In genomic region chr11:504994-505344, GRCh38 we compare ENCODE assay signal across 7 cellular contexts. TPM values are rescaled to one million over a fixed set of nuclear protein-coding genes. Genes with fewer than 3 reads are reported as not detected.
DNase-seq lines count a peak whose midpoint lies in the region; ATAC-seq, FAIRE-seq and TF ChIP-seq lines count a peak whose summit lies in the region.
"Had no signal": no experiment of that assay in that cellular context is flagged by ENCODE, and none has a peak within 500 bp of the region (broad histone marks: within the 10 kb centered on the region; RNA-seq: fewer than 3 reads in every experiment).

No MANE protein-coding gene starts in this region.

- SMC1A ChIA-PET in GM12878 (lab: Charles Lee; ENCODE audit: uncharacterized antibody, unreplicated experiment), result interaction anchor here (1.3 to 2.8 kb wide), 2 partner anchors 55 to 254 kb away, joined by 3 to 12 read pairs; partner anchors contain the start of gene PTDSS2

- H3K79me2 ChIP-seq in GM12878 (ENCODE audit: control insufficient read depth, insufficient read depth, low read length), result peaks cover 43% of the 10 kb centered on the region

- peak overlapping the region; percentile 100 for H3K27ac Mint-ChIP-seq in HFFc6
- peak overlapping the region; percentile 24 for H3K27ac Mint-ChIP-seq in progenitor cell of endocrine pancreas

- H3K4me3 ChIP-seq in GM12878, result peak overlapping the region; percentile 89

- peaks cover 13% of the 10 kb centered on the region for H3K27me3 Mint-ChIP-seq in HFFc6 (ENCODE audit: insufficient read depth)
- no peaks in the 10 kb centered on the region for H3K27me3 Mint-ChIP-seq in progenitor cell of endocrine pancreas

- FAIRE-seq in GM12878 (lab: Jason Lieb, UNC), result no peak

- peak overlapping the region; percentile 99 for H3K4me2 ChIP-seq in GM12878 (ENCODE audit: control insufficient read depth, insufficient read depth)

- peaks cover 23% of the 10 kb centered on the region for H3K4me1 ChIP-seq in GM12878 (ENCODE audit: control insufficient read depth, insufficient read depth, low read length)

- no peak overlapping the region; the same call in 1 of the 2 replicates for H3K27ac ChIP-seq in GM12878 (ENCODE audit: control insufficient read depth, insufficient read depth)

- H3K4me1 Mint-ChIP-seq in HFFc6 (ENCODE audit: low read depth) (peaks cover 30% of the 10 kb centered on the region), progenitor cell of endocrine pancreas (ENCODE audit: low read depth) (peaks cover 4% of the 10 kb centered on the region)

- no peak for DNase-seq in HFFc6
- DNase-seq in GM12878 (ENCODE audit: low read depth, low spot score), result no peak
- DNase-seq in progenitor cell of endocrine pancreas (ENCODE audit: low spot score, unreplicated experiment), result no peak
- DNase-seq in occipital lobe (lab: John Stamatoyannopoulos, UW), result no peak
- DNase-seq in NCI-H128 (lab: John Stamatoyannopoulos, UW; ENCODE audit: unreplicated experiment), result no peak
- DNase-seq: NCI-H2171 had no signal

- peaks cover 9 to 15% of the 10 kb centered on the region in 2 experiments; a peak in 3 of 4 replicates for H3K36me3 ChIP-seq in GM12878 (ENCODE audit: control insufficient read depth in 2 of 2, insufficient read depth in 2 of 2, low read length in 1 of 2)

- TF ChIP-seq POLR2A in GM12878 (IDR thresholded peaks at IDR 0.05; ENCODE audit: low read depth, low read length), result no peak

- H2AFZ ChIP-seq in GM12878 (ENCODE audit: control insufficient read depth, low read depth, low read length), result no peak overlapping the region

- RAD21 ChIA-PET in GM12878 (lab: Charles Lee; ENCODE audit: unreplicated experiment), result no interaction called here

- POLR2A ChIA-PET in GM12878 (lab: Charles Lee), result interaction anchor here (0.6 to 2.3 kb wide), 4 partner anchors 55 to 195 kb away, joined by 3 to 12 read pairs (median 6); partner anchors contain the start of gene PTDSS2

- H3K9ac ChIP-seq in GM12878 (ENCODE audit: control insufficient read depth, insufficient read depth, low read length), result peak overlapping the region; percentile 99; the same call in 1 of the 2 replicates

- no peaks in the 10 kb centered on the region for H4K20me1 ChIP-seq in GM12878 (ENCODE audit: control insufficient read depth, insufficient read depth)

- peaks cover 7% of the 10 kb centered on the region for H3K36me3 Mint-ChIP-seq in HFFc6 (ENCODE audit: low read depth)
- H3K36me3 Mint-ChIP-seq in progenitor cell of endocrine pancreas (ENCODE audit: insufficient read depth), result peaks cover 4% of the 10 kb centered on the region

- BruUV-seq in GM12878 (replicated peaks; lab: Mats Ljungman, UMichigan), result no TSS peak

- CTCF ChIA-PET in GM12878 (lab: Yijun Ruan, JAX), result interaction anchor here (1.2 to 2.3 kb wide), 2 partner anchors 14 to 55 kb away, joined by 3 to 11 read pairs; partner anchors contain the start of gene PTDSS2

- in situ Hi-C loops in GM12878 (cut with MboI), result loop anchor here (5.0 kb wide), 2 partner anchors 53 to 298 kb away; partner anchors contain the start of genes BET1L, PTDSS2 and RIC8A

- no peak for TF ChIP-seq EP300 in GM12878 (IDR thresholded peaks at IDR 0.05; ENCODE audit: borderline replicate concordance in 1 of 2, control insufficient read depth in 1 of 2, low read depth in 2 of 2, low read length in 2 of 2)

- ATAC-seq in GM12878, result no peak
- no peak for ATAC-seq in GM19328 (IDR thresholded peaks at IDR 0.05; ENCODE audit: unreplicated experiment)

- intact Hi-C loops in GM12878 (cut with micrococcal nuclease; ENCODE audit: unreplicated experiment), result no loop called here

- no peaks in the 10 kb centered on the region for H3K9me3 Mint-ChIP-seq in HFFc6
- H3K9me3 Mint-ChIP-seq in progenitor cell of endocrine pancreas (ENCODE audit: low read depth), result no peaks in the 10 kb centered on the region

- H3K4me3 Mint-ChIP-seq in HFFc6 (peak overlapping the region; percentile 96), progenitor cell of endocrine pancreas (ENCODE audit: low read depth) (peak overlapping the region; percentile 96)

- WGBS in GM12878 (ENCODE audit: insufficient coverage, insufficient replicate concordance, low lambda C conversion rate, missing lambda C conversion rate), result 83% methylated on average over 7 of the region's 7 CpGs

- TF ChIP-seq CTCF in HFFc6 (IDR thresholded peaks at IDR 0.05) (no peak), GM12878 (IDR thresholded peaks at IDR 0.05 in 2 of 3, conservative IDR thresholded peaks at IDR 0.05 in 1 of 3; ENCODE audit: control insufficient read depth in 2 of 3, extremely low read depth in 1 of 3, insufficient read depth in 1 of 3, low read depth in 3 of 3, low read length in 3 of 3) (no peak), progenitor cell of endocrine pancreas (IDR thresholded peaks at IDR 0.05; ENCODE audit: unreplicated experiment) (no peak)

- H3K9me3 ChIP-seq in GM12878 (replicated peaks; ENCODE audit: control insufficient read depth, insufficient read depth, low read length), result no peaks in the 10 kb centered on the region; the same call in 2 of the 3 replicates

- H3K27me3 ChIP-seq in GM12878 (replicated peaks in 1 of 2; ENCODE audit: control insufficient read depth in 2 of 2, insufficient read depth in 2 of 2, low read length in 1 of 2), result no peaks in the 10 kb centered on the region

- no peak for TF ChIP-seq RAD21 in GM12878 (IDR thresholded peaks at IDR 0.05; ENCODE audit: insufficient read depth, low read depth, low read length)

RNA-seq across cellular contexts. Expression of gene RNH1, which starts 2.1 kb away (rescaled TPM):
- 100 to 1,000 TPM; 223 to 272 (median 250) TPM for total RNA-seq in HFFc6 (2021; fragmentation: NEBNext Ultra II Directional; extraction: Animal tissue kit (Norgen Biotek cat#: 25700))
- 76.9 and 99.0 TPM in 2 replicates for total RNA-seq in GM12878 (2013; cell fraction: nucleolus; rRNA removed)
- total RNA-seq in GM12878 (2014; rRNA removed) (119 and 139 TPM in 2 replicates), GM12878 (2014; rRNA removed; fragmentation: Illumina TruSeq; extraction: Trizol) (32.2 and 36.7 TPM in 2 replicates), GM12878 (2021) (125 and 133 TPM in 2 replicates), progenitor cell of endocrine pancreas (49.4 and 52.6 TPM in 2 replicates), occipital lobe (42.1 TPM)
- polyA plus RNA-seq in GM12878 (2011; ENCODE audit: low read depth), result 31.4 TPM
- polyA plus RNA-seq in GM12878 (2011; rRNA removed) (17.8 and 40.4 TPM in 2 replicates), GM12878 (2014; fragmentation: Illumina TruSeq; extraction: Trizol) (7.2 and 25.0 TPM in 2 replicates), GM12878 (2014; fragmentation: Nextera tagmentation; extraction: Ambion mirVana) (1 to 10 TPM; 2.3 to 7.2 TPM), GM12878 (2014; rRNA removed) (104 and 132 TPM in 2 replicates), GM12878 (2016; fragmentation: Nextera tagmentation; extraction: Ambion mirVana) (100 to 1,000 TPM; 156 to 162 TPM)
- 65.3 and 99.8 TPM in 2 replicates for polyA plus RNA-seq in GM12878 (2011; cell fraction: cytosol; rRNA removed)
- 213 and 241 TPM in 2 replicates for polyA plus RNA-seq in GM12878 (2011; cell fraction: nucleus; rRNA removed)
- polyA plus RNA-seq in GM12878 (2012), result 83.3 and 98.1 TPM in 2 replicates
- 39.6 and 63.8 TPM in 2 replicates for polyA minus RNA-seq in GM12878 (2011; rRNA and poly(A)+ RNA removed)
- polyA minus RNA-seq in GM12878 (2011; cell fraction: cytosol; rRNA and poly(A)+ RNA removed), result 29.9 and 33.5 TPM in 2 replicates
- 44.1 and 64.1 TPM in 2 replicates for polyA minus RNA-seq in GM12878 (2011; cell fraction: nucleus; rRNA and poly(A)+ RNA removed)

RNA-seq across cellular contexts. Expression of gene HRAS, which starts 30.4 kb away (rescaled TPM):
- 100 to 1,000 TPM; 102 to 125 (median 107) TPM for total RNA-seq in HFFc6 (2021; fragmentation: NEBNext Ultra II Directional; extraction: Animal tissue kit (Norgen Biotek cat#: 25700))
- total RNA-seq in GM12878 (2013; cell fraction: nucleolus; rRNA removed), result 13.9 and 16.2 TPM in 2 replicates
- total RNA-seq in GM12878 (2014; rRNA removed) (43.5 and 47.6 TPM in 2 replicates), GM12878 (2014; rRNA removed; fragmentation: Illumina TruSeq; extraction: Trizol) (25.3 and 31.6 TPM in 2 replicates), GM12878 (2021) (58.0 and 70.7 TPM in 2 replicates), progenitor cell of endocrine pancreas (53.4 and 61.6 TPM in 2 replicates), occipital lobe (27.0 TPM)
- polyA plus RNA-seq in GM12878 (2011; ENCODE audit: low read depth), result 16.1 TPM
- polyA plus RNA-seq in GM12878 (2011; rRNA removed) (14.3 and 31.9 TPM in 2 replicates), GM12878 (2014; fragmentation: Illumina TruSeq; extraction: Trizol) (2.2 and 18.1 TPM in 2 replicates), GM12878 (2014; fragmentation: Nextera tagmentation; extraction: Ambion mirVana) (10 to 100 TPM in 1 of 2 experiments, 1 to 10 TPM in 1; 2.8 to 12.7 TPM), GM12878 (2014; rRNA removed) (52.7 and 56.9 TPM in 2 replicates), GM12878 (2016; fragmentation: Nextera tagmentation; extraction: Ambion mirVana) (10 to 100 TPM; 23.4 to 72.4 TPM)
- polyA plus RNA-seq in GM12878 (2011; cell fraction: cytosol; rRNA removed), result 51.6 and 73.9 TPM in 2 replicates
- polyA plus RNA-seq in GM12878 (2011; cell fraction: nucleus; rRNA removed), result 131 and 165 TPM in 2 replicates
- polyA plus RNA-seq in GM12878 (2012), result 29.2 and 44.5 TPM in 2 replicates
- polyA minus RNA-seq in GM12878 (2011; rRNA and poly(A)+ RNA removed), result 42.4 and 52.1 TPM in 2 replicates
- 11.9 and 22.7 TPM in 2 replicates for polyA minus RNA-seq in GM12878 (2011; cell fraction: cytosol; rRNA and poly(A)+ RNA removed)
- polyA minus RNA-seq in GM12878 (2011; cell fraction: nucleus; rRNA and poly(A)+ RNA removed), result 17.2 and 27.8 TPM in 2 replicates

RNA-seq across cellular contexts. Expression of gene LRRC56, which starts 32.4 kb away (rescaled TPM):
- under 1 TPM; 0.23 to 0.83 (median 0.55) TPM for total RNA-seq in HFFc6 (2021; fragmentation: NEBNext Ultra II Directional; extraction: Animal tissue kit (Norgen Biotek cat#: 25700))
- total RNA-seq in GM12878 (2013; cell fraction: nucleolus; rRNA removed), result 3.4 and 5.1 TPM in 2 replicates
- total RNA-seq in GM12878 (2014; rRNA removed), result 0.60 and 0.79 TPM in 2 replicates
- 0.41 and 0.45 TPM in 2 replicates for total RNA-seq in GM12878 (2014; rRNA removed; fragmentation: Illumina TruSeq; extraction: Trizol)
- total RNA-seq in GM12878 (2021), result 1.7 and 1.9 TPM in 2 replicates
- 0.20 TPM for polyA plus RNA-seq in GM12878 (2011; ENCODE audit: low read depth)
- 0.37 and 0.75 TPM in 2 replicates for polyA plus RNA-seq in GM12878 (2011; rRNA removed)
- 0.78 and 1.6 TPM in 2 replicates for polyA plus RNA-seq in GM12878 (2011; cell fraction: cytosol; rRNA removed)
- polyA plus RNA-seq in GM12878 (2011; cell fraction: nucleus; rRNA removed), result 8.1 and 9.7 TPM in 2 replicates
- polyA plus RNA-seq in GM12878 (2012), result 0.87 and 1.1 TPM in 2 replicates
- 0.19 TPM in 1 of 2 replicates, not detected in the other for polyA plus RNA-seq in GM12878 (2014; fragmentation: Illumina TruSeq; extraction: Trizol)
- under 1 TPM in 1 of 2 experiments, not detected in 1; 0.02 TPM for polyA plus RNA-seq in GM12878 (2014; fragmentation: Nextera tagmentation; extraction: Ambion mirVana)
- 1.6 and 1.9 TPM in 2 replicates for polyA plus RNA-seq in GM12878 (2014; rRNA removed)
- polyA plus RNA-seq in GM12878 (2016; fragmentation: Nextera tagmentation; extraction: Ambion mirVana), result 1 to 10 TPM in 1 of 2 experiments, under 1 TPM in 1; 0.62 to 1.0 TPM
- polyA minus RNA-seq in GM12878 (2011; rRNA and poly(A)+ RNA removed), result 1.0 and 1.5 TPM in 2 replicates
- polyA minus RNA-seq in GM12878 (2011; cell fraction: cytosol; rRNA and poly(A)+ RNA removed), result 0.42 TPM in 1 of 2 replicates, not detected in the other
- polyA minus RNA-seq in GM12878 (2011; cell fraction: nucleus; rRNA and poly(A)+ RNA removed), result 3.1 and 5.0 TPM in 2 replicates
- total RNA-seq in progenitor cell of endocrine pancreas, result 5.1 and 5.4 TPM in 2 replicates
- 1.1 TPM for total RNA-seq in occipital lobe

RNA-seq across cellular contexts. Expression of gene PTDSS2, which starts 54.9 kb away (rescaled TPM):
- 10 to 100 TPM; 23.3 to 34.5 (median 27.2) TPM for total RNA-seq in HFFc6 (2021; fragmentation: NEBNext Ultra II Directional; extraction: Animal tissue kit (Norgen Biotek cat#: 25700))
- 62.9 and 72.6 TPM in 2 replicates for total RNA-seq in GM12878 (2013; cell fraction: nucleolus; rRNA removed)
- total RNA-seq in GM12878 (2014; rRNA removed) (17.2 and 18.3 TPM in 2 replicates), GM12878 (2014; rRNA removed; fragmentation: Illumina TruSeq; extraction: Trizol) (4.8 and 6.6 TPM in 2 replicates), GM12878 (2021) (21.1 and 24.9 TPM in 2 replicates), progenitor cell of endocrine pancreas (48.2 and 50.4 TPM in 2 replicates), occipital lobe (21.8 TPM)
- 4.3 TPM for polyA plus RNA-seq in GM12878 (2011; ENCODE audit: low read depth)
- polyA plus RNA-seq in GM12878 (2011; rRNA removed) (6.0 and 9.1 TPM in 2 replicates), GM12878 (2014; fragmentation: Illumina TruSeq; extraction: Trizol) (6.1 and 9.9 TPM in 2 replicates), GM12878 (2014; fragmentation: Nextera tagmentation; extraction: Ambion mirVana) (under 1 TPM; 0.39 to 0.66 TPM), GM12878 (2014; rRNA removed) (18.4 and 18.5 TPM in 2 replicates), GM12878 (2016; fragmentation: Nextera tagmentation; extraction: Ambion mirVana) (10 to 100 TPM; 12.6 to 16.8 TPM)
- polyA plus RNA-seq in GM12878 (2011; cell fraction: cytosol; rRNA removed), result 15.2 and 17.0 TPM in 2 replicates
- 92.1 and 99.5 TPM in 2 replicates for polyA plus RNA-seq in GM12878 (2011; cell fraction: nucleus; rRNA removed)
- polyA plus RNA-seq in GM12878 (2012), result 14.4 and 15.3 TPM in 2 replicates
- polyA minus RNA-seq in GM12878 (2011; rRNA and poly(A)+ RNA removed), result 14.0 and 20.2 TPM in 2 replicates
- 3.5 and 4.7 TPM in 2 replicates for polyA minus RNA-seq in GM12878 (2011; cell fraction: cytosol; rRNA and poly(A)+ RNA removed)
- polyA minus RNA-seq in GM12878 (2011; cell fraction: nucleus; rRNA and poly(A)+ RNA removed), result 14.5 and 26.6 TPM in 2 replicates

RNA-seq across cellular contexts. Expression of gene LMNTD2, which starts 55.6 kb away (rescaled TPM):
- total RNA-seq in HFFc6 (2021; fragmentation: NEBNext Ultra II Directional; extraction: Animal tissue kit (Norgen Biotek cat#: 25700)), result 1 to 10 TPM in 3 of 6 experiments, under 1 TPM in 3; 0.37 to 2.3 (median 0.97) TPM
- total RNA-seq in GM12878 (2013; cell fraction: nucleolus; rRNA removed), result 1.7 and 4.5 TPM in 2 replicates
- total RNA-seq in GM12878 (2014; rRNA removed) (2.1 and 3.8 TPM in 2 replicates), GM12878 (2014; rRNA removed; fragmentation: Illumina TruSeq; extraction: Trizol) (0.45 and 0.83 TPM in 2 replicates), GM12878 (2021) (2.8 and 3.3 TPM in 2 replicates), progenitor cell of endocrine pancreas (15.6 and 19.3 TPM in 2 replicates), occipital lobe (0.16 TPM)
- polyA plus RNA-seq in GM12878 (2011; ENCODE audit: low read depth), result 0.76 TPM
- polyA plus RNA-seq in GM12878 (2011; rRNA removed) (0.99 and 1.2 TPM in 2 replicates), GM12878 (2014; fragmentation: Illumina TruSeq; extraction: Trizol) (0.22 TPM in 1 of 2 replicates, not detected in the other), GM12878 (2014; fragmentation: Nextera tagmentation; extraction: Ambion mirVana) (not detected), GM12878 (2014; rRNA removed) (3.5 and 4.1 TPM in 2 replicates), GM12878 (2016; fragmentation: Nextera tagmentation; extraction: Ambion mirVana) (1 to 10 TPM in 1 of 2 experiments, under 1 TPM in 1; 0.88 to 1.4 TPM)
- 1.1 and 2.5 TPM in 2 replicates for polyA plus RNA-seq in GM12878 (2011; cell fraction: cytosol; rRNA removed)
- polyA plus RNA-seq in GM12878 (2011; cell fraction: nucleus; rRNA removed), result 33.2 and 35.5 TPM in 2 replicates
- 6.5 and 7.0 TPM in 2 replicates for polyA plus RNA-seq in GM12878 (2012)
- polyA minus RNA-seq in GM12878 (2011; rRNA and poly(A)+ RNA removed), result 1.5 TPM in 1 of 2 replicates, not detected in the other
- polyA minus RNA-seq in GM12878 (2011; cell fraction: cytosol; rRNA and poly(A)+ RNA removed), result 1.1 and 1.3 TPM in 2 replicates
- 3.1 and 3.8 TPM in 2 replicates for polyA minus RNA-seq in GM12878 (2011; cell fraction: nucleus; rRNA and poly(A)+ RNA removed)
